Comparison of ENCODE assay signal across 9 cellular contexts in genomic region chr10:16967000-16967865, GRCh38.
A peak's percentile ranks its signal among the peaks of the same experiment; 100 is the strongest.
DNase-seq lines count a peak whose midpoint lies in the region; ATAC-seq and TF ChIP-seq lines count a peak whose summit lies in the region.
"Had no signal": no experiment of that assay in that cellular context is flagged by ENCODE, and none has a peak within 500 bp of the region (broad histone marks: within the 10 kb centered on the region; RNA-seq: fewer than 3 reads in every experiment).

No MANE protein-coding gene starts in this region.

- H3K4me2 ChIP-seq in PC-9, result no peak overlapping the region

- H3K9me2 ChIP-seq in PC-9 (ENCODE audit: insufficient read depth), result no peaks in the 10 kb centered on the region

- no peaks in the 10 kb centered on the region for H3K27me3 Mint-ChIP-seq in activated T-cell treated with anti-CD3 and anti-CD28 coated beads, Interleukin-2, amount 50 U/mL, for 72 hours (ENCODE audit: low read depth)
- peaks cover 2 to 4% (median 3%) of the 10 kb centered on the region in 3 donors for H3K27me3 Mint-ChIP-seq in immature natural killer cell (ENCODE audit: low read depth in 3 of 3)

- no peak for TF ChIP-seq CTCF in PC-9 (conservative IDR thresholded peaks at IDR 0.05)

- H3K79me2 ChIP-seq in PC-9 (ENCODE audit: low read depth), result no peaks in the 10 kb centered on the region

- CTCF ChIA-PET in PC-9 (lab: Charles Lee), result interaction anchor here (0.6 kb wide), 1 partner anchor 821 kb away, joined by 6 read pairs; no protein-coding TSS in a partner anchor

- no peaks in the 10 kb centered on the region for H3F3A ChIP-seq in PC-9 (ENCODE audit: insufficient read depth, low read depth)

- peak overlapping the region; percentile 34 for H3K27ac Mint-ChIP-seq in activated T-cell treated with anti-CD3 and anti-CD28 coated beads, Interleukin-2, amount 50 U/mL, for 72 hours
- no peak overlapping the region for H3K27ac Mint-ChIP-seq in immature natural killer cell

- no peak overlapping the region for H3K9ac ChIP-seq in subcutaneous abdominal adipose tissue (ENCODE audit: low read length in 5 of 5)

- H3K9me3 ChIP-seq in subcutaneous abdominal adipose tissue (ENCODE audit: control insufficient read depth in 5 of 5, low read length in 5 of 5) (no peaks in the 10 kb centered on the region), PC-9 (ENCODE audit: insufficient read depth, low read depth) (no peaks in the 10 kb centered on the region)

- H3K36me3 ChIP-seq in subcutaneous abdominal adipose tissue (ENCODE audit: control insufficient read depth in 5 of 5, insufficient read depth in 5 of 5, low read length in 5 of 5), result no peaks in the 10 kb centered on the region
- no peaks in the 10 kb centered on the region for H3K36me3 ChIP-seq in PC-9 (ENCODE audit: low read depth)

- H3K4me1 ChIP-seq in subcutaneous abdominal adipose tissue (ENCODE audit: control insufficient read depth in 5 of 5, insufficient read depth in 5 of 5, low read length in 5 of 5) (peaks cover 4 to 34% (median 32%) of the 10 kb centered on the region in 5 donors), PC-9 (replicated peaks; ENCODE audit: insufficient read depth) (peaks cover 12% of the 10 kb centered on the region)

- peak overlapping the region; percentile 38 to 64 for H3K4me3 Mint-ChIP-seq in activated T-cell treated with anti-CD3 and anti-CD28 coated beads, Interleukin-2, amount 50 U/mL, for 72 hours
- no peak overlapping the region for H3K4me3 Mint-ChIP-seq in immature natural killer cell

- POLR2A ChIA-PET in PC-9 (lab: Charles Lee; ENCODE audit: unreplicated experiment), result no interaction called here

- intact Hi-C loops in PC-9 (cut with micrococcal nuclease; ENCODE audit: unreplicated experiment), result loop anchor here (5.0 kb wide), 1 partner anchor 95 kb away; no protein-coding TSS in a partner anchor

- H3K4me3 ChIP-seq in subcutaneous abdominal adipose tissue (ENCODE audit: low read depth in 1 of 5, low read length in 5 of 5), result peak overlapping the region in 1 of 5 donors; percentile 17
- H3K4me3 ChIP-seq in PC-9, result no peak overlapping the region

- ATAC-seq in activated T-cell treated with anti-CD3 and anti-CD28 coated beads, Interleukin-2, amount 50 U/mL, for 72 hours (replicated peaks in 1 of 2), result peak; percentile 64 to 66
- no peak for ATAC-seq in GM21367 (IDR thresholded peaks at IDR 0.05; ENCODE audit: unreplicated experiment)

- no peak overlapping the region for H2AFZ ChIP-seq in PC-9

- H3K27me3 ChIP-seq in subcutaneous abdominal adipose tissue (ENCODE audit: control insufficient read depth in 5 of 5, insufficient read depth in 4 of 5, low read length in 5 of 5), result no peaks in the 10 kb centered on the region
- H3K27me3 ChIP-seq in PC-9 (ENCODE audit: insufficient read depth, low read depth), result no peaks in the 10 kb centered on the region

- peak; percentile 6 to 12 for DNase-seq in activated T-cell treated with anti-CD3 and anti-CD28 coated beads, Interleukin-2, amount 50 U/mL, for 72 hours
- DNase-seq in activated T-cell treated with anti-CD3 and anti-CD28 coated beads for 4 hours (no peak), amniotic stem cell (lab: John Stamatoyannopoulos, UW) (peak; percentile 78), iris pigment epithelial cell (ENCODE audit: low read depth) (peak; percentile 86), PC-9 (no peak), immature natural killer cell (no peak)
- DNase-seq: NCI-H774 had no signal

- peaks cover 23% of the 10 kb centered on the region for H3K4me1 Mint-ChIP-seq in activated T-cell treated with anti-CD3 and anti-CD28 coated beads, Interleukin-2, amount 50 U/mL, for 72 hours (ENCODE audit: low read depth)
- no peaks in the 10 kb centered on the region for H3K4me1 Mint-ChIP-seq in immature natural killer cell

- no peaks in the 10 kb centered on the region for H3K9me3 Mint-ChIP-seq in activated T-cell treated with anti-CD3 and anti-CD28 coated beads, Interleukin-2, amount 50 U/mL, for 72 hours
- H3K9me3 Mint-ChIP-seq in immature natural killer cell, result no peaks in the 10 kb centered on the region

- BruUV-seq in PC-9 (replicated peaks; lab: Mats Ljungman, UMichigan), result no TSS peak

- H3K36me3 Mint-ChIP-seq in activated T-cell treated with anti-CD3 and anti-CD28 coated beads, Interleukin-2, amount 50 U/mL, for 72 hours (ENCODE audit: insufficient read depth in 2 of 2), result no peaks in the 10 kb centered on the region
- H3K36me3 Mint-ChIP-seq in immature natural killer cell, result peaks cover 0 to 3% (median 0%) of the 10 kb centered on the region in 3 donors

- H4K20me1 ChIP-seq in PC-9 (ENCODE audit: insufficient read depth), result no peaks in the 10 kb centered on the region

- H3K27ac ChIP-seq in subcutaneous abdominal adipose tissue (ENCODE audit: low read depth, low read length), result peak overlapping the region; percentile 60
- H3K27ac ChIP-seq in PC-9, result no peak overlapping the region

Comparison
In these comparisons a context has a peak if more than half of its experiments do, and no peak if none do; other contexts are left out.
1. DNase-seq: peak in activated T-cell treated with anti-CD3 and anti-CD28 coated beads, Interleukin-2, amount 50 U/mL, for 72 hours (2 of 2), amniotic stem cell (single experiment) and iris pigment epithelial cell (single experiment); none in activated T-cell treated with anti-CD3 and anti-CD28 coated beads for 4 hours (single experiment), PC-9 (0 of 2) and immature natural killer cell (0 of 3).
2. H3K4me3 Mint-ChIP-seq: peak in activated T-cell treated with anti-CD3 and anti-CD28 coated beads, Interleukin-2, amount 50 U/mL, for 72 hours (2 of 2); none in immature natural killer cell (0 of 5).